In the genomic region with DNA sequence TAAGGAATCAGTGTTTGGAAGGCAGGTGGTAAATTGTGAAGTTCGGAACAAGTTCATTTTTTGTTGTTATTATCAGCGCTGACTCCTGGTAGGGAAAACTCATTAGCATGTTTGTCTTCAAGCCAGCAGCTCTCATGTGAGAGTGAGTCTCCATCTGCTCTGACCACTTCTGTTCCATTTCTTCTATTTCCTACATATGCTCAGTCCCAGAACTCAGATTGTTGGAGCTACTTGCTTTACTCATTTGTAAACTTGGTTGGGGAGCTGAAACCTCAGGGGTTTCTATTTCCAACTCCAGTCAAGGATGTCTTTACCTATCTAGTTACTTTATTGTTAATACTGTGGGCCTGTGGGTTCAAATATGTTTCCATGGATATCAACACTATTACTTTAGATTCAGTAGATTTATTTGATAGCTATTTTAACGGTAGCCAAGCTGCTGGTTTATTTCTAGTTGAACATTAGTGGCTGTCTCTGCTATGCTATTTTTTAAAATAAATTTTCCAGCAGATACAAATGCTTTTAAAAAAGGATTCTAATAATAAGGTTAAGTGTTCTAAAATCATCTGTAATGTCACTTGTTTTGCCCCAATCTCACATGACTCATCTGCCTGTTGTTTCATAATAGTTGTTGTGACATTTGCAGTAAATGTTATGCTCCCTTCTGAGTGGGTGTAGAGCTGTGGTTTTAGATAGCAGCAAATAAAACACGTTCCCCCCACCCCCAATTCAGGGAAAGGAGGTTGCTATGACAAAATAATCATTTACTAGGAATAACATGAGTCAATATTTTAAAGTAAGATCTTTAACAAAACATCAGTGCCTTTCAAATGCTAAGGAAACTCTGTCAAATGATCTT, we compare ENCODE assay signal across 8 cellular contexts.
A peak's percentile ranks its signal among the peaks of the same experiment; 100 is the strongest.
DNase-seq lines count a peak whose midpoint lies in the region; ATAC-seq and TF ChIP-seq lines count a peak whose summit lies in the region.

No MANE protein-coding gene starts in this region.

- H3K4me3 ChIP-seq in foreskin fibroblast (ENCODE audit: low read depth in 1 of 2, low read length in 2 of 2) (no peak overlapping the region), coronary artery (no peak overlapping the region)

- H3K4me3 Mint-ChIP-seq in stimulated activated effector memory CD8-positive, alpha-beta T cell treated with anti-CD3 and anti-CD28 coated beads, Interleukin-12 subunit alpha, Interleukin-12 subunit beta, amount 100 ng/mL, for 72 hours, result peak overlapping the region; percentile 37

- peak; percentile 69 for ATAC-seq in SK-N-SH treated with all-trans-retinoic acid at 6 μM for 48 hours
- peak; percentile 93 for ATAC-seq in stimulated activated effector memory CD8-positive, alpha-beta T cell treated with anti-CD3 and anti-CD28 coated beads, Interleukin-12 subunit alpha, Interleukin-12 subunit beta, amount 100 ng/mL, for 72 hours
- ATAC-seq in HG03135 (IDR thresholded peaks at IDR 0.05; ENCODE audit: unreplicated experiment), result no peak

- H3K36me3 Mint-ChIP-seq in stimulated activated effector memory CD8-positive, alpha-beta T cell treated with anti-CD3 and anti-CD28 coated beads, Interleukin-12 subunit alpha, Interleukin-12 subunit beta, amount 100 ng/mL, for 72 hours, result peaks cover 12% of the 10 kb centered on the region

- TF ChIP-seq CTCF in foreskin fibroblast (IDR thresholded peaks at IDR 0.05; ENCODE audit: low read depth, low read length), result no peak
- no peak for TF ChIP-seq CTCF in coronary artery (IDR thresholded peaks at IDR 0.05)

- no peaks in the 10 kb centered on the region for H3K9me3 Mint-ChIP-seq in stimulated activated effector memory CD8-positive, alpha-beta T cell treated with anti-CD3 and anti-CD28 coated beads, Interleukin-12 subunit alpha, Interleukin-12 subunit beta, amount 100 ng/mL, for 72 hours

- peak overlapping the region; percentile 96 for H3K27ac Mint-ChIP-seq in stimulated activated effector memory CD8-positive, alpha-beta T cell treated with anti-CD3 and anti-CD28 coated beads, Interleukin-12 subunit alpha, Interleukin-12 subunit beta, amount 100 ng/mL, for 72 hours

- peak overlapping the region in 1 of 2 donors; percentile 68 for H3K27ac ChIP-seq in coronary artery

- peaks cover 32% of the 10 kb centered on the region for H3K4me1 Mint-ChIP-seq in stimulated activated effector memory CD8-positive, alpha-beta T cell treated with anti-CD3 and anti-CD28 coated beads, Interleukin-12 subunit alpha, Interleukin-12 subunit beta, amount 100 ng/mL, for 72 hours

- DNase-seq in HCEC 1CT (peak; percentile 71), foreskin fibroblast (peak; percentile 79 to 81), coronary artery (ENCODE audit: low spot score) (no peak), SK-N-DZ (ENCODE audit: low spot score) (no peak)
- peak in 1 of 2 donors; percentile 53 for DNase-seq in stimulated activated effector memory CD8-positive, alpha-beta T cell treated with anti-CD3 and anti-CD28 coated beads, Interleukin-12 subunit alpha, Interleukin-12 subunit beta, amount 100 ng/mL, for 72 hours (ENCODE audit: low spot score in 2 of 2)
- no peak for DNase-seq in activated naive CD4-positive, alpha-beta T cell treated with Interleukin-2 at 50 U/mL for 16 hours

TF ChIP-seq in SK-N-SH treated with all-trans-retinoic acid at 6 μM for 48 hours, 23 proteins besides CTCF, POLR2A, EP300 and RAD21:
- TF ChIP-seq PPARA (CRISPR knock-in tag; IDR thresholded peaks at IDR 0.05; ENCODE audit: borderline replicate concordance), result no peak
- TF ChIP-seq, protein P1, sequence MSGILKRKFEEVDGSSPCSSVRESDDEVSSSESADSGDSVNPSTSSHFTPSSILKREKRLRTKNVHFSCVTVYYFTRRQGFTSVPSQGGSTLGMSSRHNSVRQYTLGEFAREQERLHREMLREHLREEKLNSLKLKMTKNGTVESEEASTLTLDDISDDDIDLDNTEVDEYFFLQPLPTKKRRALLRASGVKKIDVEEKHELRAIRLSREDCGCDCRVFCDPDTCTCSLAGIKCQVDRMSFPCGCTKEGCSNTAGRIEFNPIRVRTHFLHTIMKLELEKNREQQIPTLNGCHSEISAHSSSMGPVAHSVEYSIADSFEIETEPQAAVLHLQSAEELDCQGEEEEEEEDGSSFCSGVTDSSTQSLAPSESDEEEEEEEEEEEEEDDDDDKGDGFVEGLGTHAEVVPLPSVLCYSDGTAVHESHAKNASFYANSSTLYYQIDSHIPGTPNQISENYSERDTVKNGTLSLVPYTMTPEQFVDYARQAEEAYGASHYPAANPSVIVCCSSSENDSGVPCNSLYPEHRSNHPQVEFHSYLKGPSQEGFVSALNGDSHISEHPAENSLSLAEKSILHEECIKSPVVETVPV (CRISPR knock-in tag; IDR thresholded peaks at IDR 0.05), result no peak
- no peak for TF ChIP-seq ZNF565 (CRISPR knock-in tag; conservative IDR thresholded peaks at IDR 0.05; ENCODE audit: low read depth)
- TF ChIP-seq ESRRG (CRISPR knock-in tag; IDR thresholded peaks at IDR 0.05), result no peak
- TF ChIP-seq, protein P2, sequence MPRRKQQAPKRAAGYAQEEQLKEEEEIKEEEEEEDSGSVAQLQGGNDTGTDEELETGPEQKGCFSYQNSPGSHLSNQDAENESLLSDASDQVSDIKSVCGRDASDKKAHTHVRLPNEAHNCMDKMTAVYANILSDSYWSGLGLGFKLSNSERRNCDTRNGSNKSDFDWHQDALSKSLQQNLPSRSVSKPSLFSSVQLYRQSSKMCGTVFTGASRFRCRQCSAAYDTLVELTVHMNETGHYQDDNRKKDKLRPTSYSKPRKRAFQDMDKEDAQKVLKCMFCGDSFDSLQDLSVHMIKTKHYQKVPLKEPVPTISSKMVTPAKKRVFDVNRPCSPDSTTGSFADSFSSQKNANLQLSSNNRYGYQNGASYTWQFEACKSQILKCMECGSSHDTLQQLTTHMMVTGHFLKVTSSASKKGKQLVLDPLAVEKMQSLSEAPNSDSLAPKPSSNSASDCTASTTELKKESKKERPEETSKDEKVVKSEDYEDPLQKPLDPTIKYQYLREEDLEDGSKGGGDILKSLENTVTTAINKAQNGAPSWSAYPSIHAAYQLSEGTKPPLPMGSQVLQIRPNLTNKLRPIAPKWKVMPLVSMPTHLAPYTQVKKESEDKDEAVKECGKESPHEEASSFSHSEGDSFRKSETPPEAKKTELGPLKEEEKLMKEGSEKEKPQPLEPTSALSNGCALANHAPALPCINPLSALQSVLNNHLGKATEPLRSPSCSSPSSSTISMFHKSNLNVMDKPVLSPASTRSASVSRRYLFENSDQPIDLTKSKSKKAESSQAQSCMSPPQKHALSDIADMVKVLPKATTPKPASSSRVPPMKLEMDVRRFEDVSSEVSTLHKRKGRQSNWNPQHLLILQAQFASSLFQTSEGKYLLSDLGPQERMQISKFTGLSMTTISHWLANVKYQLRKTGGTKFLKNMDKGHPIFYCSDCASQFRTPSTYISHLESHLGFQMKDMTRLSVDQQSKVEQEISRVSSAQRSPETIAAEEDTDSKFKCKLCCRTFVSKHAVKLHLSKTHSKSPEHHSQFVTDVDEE (CRISPR knock-in tag; IDR thresholded peaks at IDR 0.05), result no peak
- no peak for TF ChIP-seq ZNF8 (CRISPR knock-in tag; IDR thresholded peaks at IDR 0.05)
- TF ChIP-seq GLIS3 (CRISPR knock-in tag; IDR thresholded peaks at IDR 0.05), result no peak
- TF ChIP-seq CSDC2 (CRISPR knock-in tag; IDR thresholded peaks at IDR 0.05), result no peak
- peak; percentile 34; the same call in 1 of the 2 replicates for TF ChIP-seq TOX (CRISPR knock-in tag; IDR thresholded peaks at IDR 0.05; ENCODE audit: borderline replicate concordance)
- no peak for TF ChIP-seq RARB (CRISPR knock-in tag; IDR thresholded peaks at IDR 0.05)
- no peak; the same call in 1 of the 2 replicates for TF ChIP-seq ZC3H10 (CRISPR knock-in tag; IDR thresholded peaks at IDR 0.05)
- TF ChIP-seq TCF4 (CRISPR knock-in tag; IDR thresholded peaks at IDR 0.05; ENCODE audit: borderline replicate concordance), result no peak
- TF ChIP-seq ISL1 (CRISPR knock-in tag; IDR thresholded peaks at IDR 0.05), result peak; percentile 94
- TF ChIP-seq, protein P3, sequence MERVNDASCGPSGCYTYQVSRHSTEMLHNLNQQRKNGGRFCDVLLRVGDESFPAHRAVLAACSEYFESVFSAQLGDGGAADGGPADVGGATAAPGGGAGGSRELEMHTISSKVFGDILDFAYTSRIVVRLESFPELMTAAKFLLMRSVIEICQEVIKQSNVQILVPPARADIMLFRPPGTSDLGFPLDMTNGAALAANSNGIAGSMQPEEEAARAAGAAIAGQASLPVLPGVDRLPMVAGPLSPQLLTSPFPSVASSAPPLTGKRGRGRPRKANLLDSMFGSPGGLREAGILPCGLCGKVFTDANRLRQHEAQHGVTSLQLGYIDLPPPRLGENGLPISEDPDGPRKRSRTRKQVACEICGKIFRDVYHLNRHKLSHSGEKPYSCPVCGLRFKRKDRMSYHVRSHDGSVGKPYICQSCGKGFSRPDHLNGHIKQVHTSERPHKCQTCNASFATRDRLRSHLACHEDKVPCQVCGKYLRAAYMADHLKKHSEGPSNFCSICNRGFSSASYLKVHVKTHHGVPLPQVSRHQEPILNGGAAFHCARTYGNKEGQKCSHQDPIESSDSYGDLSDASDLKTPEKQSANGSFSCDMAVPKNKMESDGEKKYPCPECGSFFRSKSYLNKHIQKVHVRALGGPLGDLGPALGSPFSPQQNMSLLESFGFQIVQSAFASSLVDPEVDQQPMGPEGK (CRISPR knock-in tag; IDR thresholded peaks at IDR 0.05; ENCODE audit: borderline replicate concordance), result no peak

Comparison
In these comparisons a context has a peak if more than half of its experiments do, and no peak if none do; other contexts are left out.
1. DNase-seq: peak in HCEC 1CT (single experiment) and foreskin fibroblast (2 of 2); none in activated naive CD4-positive, alpha-beta T cell treated with Interleukin-2 at 50 U/mL for 16 hours (single experiment), coronary artery (single experiment) and SK-N-DZ (single experiment).